ENCODE assay signal across 25 cellular contexts in the genomic region with DNA sequence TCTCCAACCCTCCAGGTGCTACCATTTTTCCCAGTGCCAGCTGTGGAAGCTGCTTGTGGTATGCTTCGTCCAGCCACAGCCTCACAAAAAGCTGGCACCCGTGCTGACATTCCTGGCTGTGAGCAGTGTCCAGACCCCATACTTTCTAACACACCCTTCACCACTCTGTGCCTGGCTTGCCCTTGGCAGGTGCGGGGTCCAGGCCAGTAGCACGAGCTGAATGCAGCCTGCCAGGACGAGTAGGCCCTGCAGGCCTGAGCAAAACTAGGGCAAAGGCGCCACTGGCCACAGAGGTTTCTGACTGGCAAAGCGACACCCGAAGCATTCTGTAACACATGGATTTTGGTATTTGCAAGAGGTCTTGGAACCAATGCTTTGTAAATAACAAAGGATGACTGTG. TPM values are rescaled to one million over a fixed set of nuclear protein-coding genes. Genes with fewer than 3 reads are reported as not detected.
"Had no signal": no experiment of that assay in that cellular context is flagged by ENCODE, and none has a peak within 500 bp of the region (broad histone marks: within the 10 kb centered on the region; RNA-seq: fewer than 3 reads in every experiment).

No MANE protein-coding gene starts in this region.

- DNase-seq: colonic mucosa; effector CD8-positive, alpha-beta T cell; endodermal cell; foreskin fibroblast; gastrocnemius medialis; head of caudate nucleus; hippocampal formation; left colon; naive B cell; pancreas; sigmoid colon; spleen; stimulated activated CD4-positive, alpha-beta T cell treated with anti-CD3 and anti-CD28 coated beads, Interleukin-4, amount 100 ng/mL, for 4 hours; stimulated activated naive CD8-positive, alpha-beta T cell treated with anti-CD3 and anti-CD28 coated beads, Interleukin-15, Interleukin-2, amounts not matched to agents 100 U/mL and 50 U/mL, for 24 hours; substantia nigra; testis; tibial artery had no signal

- H3K27me3 ChIP-seq: colonic mucosa, gastrocnemius medialis, neutrophil, pancreas, sigmoid colon, spleen, testis, tibial artery, upper lobe of left lung had no signal

- H3K9me3 ChIP-seq: colonic mucosa, neutrophil, pancreas, testis had no signal

- H3K4me1 ChIP-seq: colonic mucosa, gastrocnemius medialis, pancreas, sigmoid colon, spleen, testis, tibial artery, upper lobe of left lung had no signal

- H3K4me3 ChIP-seq: colonic mucosa, gastrocnemius medialis, lung, pancreas, sigmoid colon, skin epidermis, spleen, testis, tibial artery, upper lobe of left lung had no signal

- ATAC-seq: esophagus mucosa; left colon; pancreas; stimulated activated naive CD8-positive, alpha-beta T cell treated with anti-CD3 and anti-CD28 coated beads, Interleukin-15, Interleukin-2, amounts not matched to agents 100 U/mL and 50 U/mL, for 24 hours had no signal

- H3K27ac ChIP-seq: colonic mucosa, epithelial cell of prostate, neutrophil, pancreas, sigmoid colon, skin epidermis, spleen, testis, tibial artery, upper lobe of left lung had no signal

- H3K36me3 ChIP-seq: colonic mucosa, gastrocnemius medialis, neutrophil, pancreas, sigmoid colon, spleen, tibial artery, upper lobe of left lung had no signal

RNA-seq across cellular contexts. Expression of a gene that starts 26.0 kb away (rescaled TPM):
- total RNA-seq: mononuclear cell; natural killer cell treated with Interleukin-12 subunit alpha and Interleukin-12 subunit beta and Interleukin-15 and Interleukin-18, amount 100 ng/mL, for 72 hours had no signal
